Comparison of ENCODE assay signal across 15 cellular contexts in the genomic region with DNA sequence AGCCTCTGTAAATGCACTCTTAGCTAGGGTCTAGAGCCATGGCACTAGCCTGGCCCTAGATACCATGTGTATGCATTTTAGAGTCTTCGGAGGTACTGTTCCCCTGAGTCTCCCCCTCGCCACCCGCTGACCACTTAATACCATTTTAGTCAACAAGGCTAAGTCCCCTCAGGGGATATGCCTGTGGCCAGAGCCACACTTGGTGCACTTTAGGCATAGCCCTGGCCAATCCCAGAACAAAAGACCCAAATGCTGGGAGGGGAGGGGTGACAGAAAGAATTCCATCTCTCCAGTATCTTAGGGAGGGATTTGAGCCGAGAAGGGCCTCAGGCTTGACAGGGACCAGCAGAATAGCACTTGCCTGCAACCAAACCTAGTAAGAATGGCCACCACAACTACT. TPM values are rescaled to one million over a fixed set of nuclear protein-coding genes. Genes with fewer than 3 reads are reported as not detected.
A peak's percentile ranks its signal among the peaks of the same experiment; 100 is the strongest.
DNase-seq lines count a peak whose midpoint lies in the region; ATAC-seq, FAIRE-seq and TF ChIP-seq lines count a peak whose summit lies in the region.
"Had no signal": no experiment of that assay in that cellular context is flagged by ENCODE, and none has a peak within 500 bp of the region (broad histone marks: within the 10 kb centered on the region; RNA-seq: fewer than 3 reads in every experiment).

No MANE protein-coding gene starts in this region.

- no peak overlapping the region for H3K14ac ChIP-seq in H1 (ENCODE audit: insufficient read length)

- H4K5ac ChIP-seq in H1 (ENCODE audit: insufficient read length, low read depth, low read length): no peak overlapping the region

- H3K27ac Mint-ChIP-seq in activated naive CD4-positive, alpha-beta T cell treated with anti-CD3 and anti-CD28 coated beads, Interleukin-2, amount 10 ng/mL, durations not matched to agents 7 days and 5 days: no peak overlapping the region
- no peak overlapping the region for H3K27ac Mint-ChIP-seq in activated naive CD4-positive, alpha-beta T cell treated with anti-CD3 and anti-CD28 coated beads, Interleukin-2, amount 50 U/mL, for 72 hours
- no peak overlapping the region for H3K27ac Mint-ChIP-seq in stimulated activated effector memory CD8-positive, alpha-beta T cell treated with anti-CD3 and anti-CD28 coated beads, Interleukin-12 subunit alpha, Interleukin-12 subunit beta, amount 100 ng/mL, for 72 hours

- no peak overlapping the region for H2AFZ ChIP-seq in H1 (ENCODE audit: low read length)

- no peak for TF ChIP-seq CTCF in H1 (IDR thresholded peaks at IDR 0.05; ENCODE audit: control extremely low read depth in 1 of 3, insufficient read depth in 1 of 3, low read depth in 1 of 3, low read length in 3 of 3)

- H3K9me3 ChIP-seq in KOPT-K1 (ENCODE audit: insufficient read depth, low read length, poor library complexity, severe bottlenecking) (no peaks in the 10 kb centered on the region), H1 (ENCODE audit: insufficient read depth in 2 of 2, low read depth in 1 of 2, low read length in 1 of 2) (no peaks in the 10 kb centered on the region)
- H3K9me3 ChIP-seq: esophagus squamous epithelium, right atrium auricular region, uterus had no signal

- H4K20me1 ChIP-seq in H1 (replicated peaks in 1 of 2; ENCODE audit: control insufficient read depth in 1 of 2, insufficient read depth in 2 of 2, low read length in 2 of 2): no peaks in the 10 kb centered on the region

- peak; percentile 78 for FAIRE-seq in H1 (lab: Jason Lieb, UNC)

- no peak overlapping the region for H3K18ac ChIP-seq in H1 (ENCODE audit: extremely low read depth, low read length)

- H3K4me2 ChIP-seq in H1 (ENCODE audit: insufficient read depth in 1 of 2, low read depth in 2 of 2, low read length in 2 of 2): peak overlapping the region; percentile 69 to 88

- no peak overlapping the region for H3K23ac ChIP-seq in H1 (ENCODE audit: insufficient read length)

- peaks cover 36% of the 10 kb centered on the region for H3K4me1 Mint-ChIP-seq in activated naive CD4-positive, alpha-beta T cell treated with anti-CD3 and anti-CD28 coated beads, Interleukin-2, amount 10 ng/mL, durations not matched to agents 7 days and 5 days
- peaks cover 17% of the 10 kb centered on the region for H3K4me1 Mint-ChIP-seq in stimulated activated effector memory CD8-positive, alpha-beta T cell treated with anti-CD3 and anti-CD28 coated beads, Interleukin-12 subunit alpha, Interleukin-12 subunit beta, amount 100 ng/mL, for 72 hours

- no peak for TF ChIP-seq EP300 in H1 (IDR thresholded peaks at IDR 0.05; ENCODE audit: borderline replicate concordance in 1 of 2, low read depth in 2 of 2, low read length in 2 of 2)

- POLR2A ChIA-PET in H1 (lab: Charles Lee; ENCODE audit: partially characterized antibody): interaction anchor here (1.1 to 1.5 kb wide), 3 partner anchors 19 to 23 kb away, joined by 3 to 8 read pairs (median 4); no protein-coding TSS in a partner anchor

- peaks cover 2% of the 10 kb centered on the region for H3K36me3 Mint-ChIP-seq in activated naive CD4-positive, alpha-beta T cell treated with anti-CD3 and anti-CD28 coated beads, Interleukin-2, amount 10 ng/mL, durations not matched to agents 7 days and 5 days
- H3K36me3 Mint-ChIP-seq in activated naive CD4-positive, alpha-beta T cell treated with anti-CD3 and anti-CD28 coated beads, Interleukin-2, amount 50 U/mL, for 72 hours: no peaks in the 10 kb centered on the region
- peaks cover 7% of the 10 kb centered on the region for H3K36me3 Mint-ChIP-seq in stimulated activated effector memory CD8-positive, alpha-beta T cell treated with anti-CD3 and anti-CD28 coated beads, Interleukin-12 subunit alpha, Interleukin-12 subunit beta, amount 100 ng/mL, for 72 hours

- no peak for TF ChIP-seq RAD21 in H1 (IDR thresholded peaks at IDR 0.05 in 1 of 2, conservative IDR thresholded peaks at IDR 0.05 in 1 of 2; ENCODE audit: low read depth in 2 of 2, low read length in 2 of 2)

- H3K79me1 ChIP-seq in H1 (ENCODE audit: low read depth, low read length): no peaks in the 10 kb centered on the region

- CTCF ChIA-PET in activated naive CD4-positive, alpha-beta T cell treated with anti-CD3 and anti-CD28 coated beads, Interleukin-2, amount 10 ng/mL, durations not matched to agents 7 days and 5 days (lab: Charles Lee): no interaction called here
- CTCF ChIA-PET in H1 (lab: Charles Lee; ENCODE audit: partially characterized antibody): interaction anchor here (0.8 to 0.9 kb wide), 2 partner anchors 27 to 158 kb away, joined by 3 read pairs; no protein-coding TSS in a partner anchor

- no peaks in the 10 kb centered on the region for H3K36me3 ChIP-seq in KOPT-K1 (ENCODE audit: insufficient read depth, low read length)
- H3K36me3 ChIP-seq in H1 (ENCODE audit: control insufficient read depth in 2 of 4, insufficient read depth in 4 of 4, low read length in 3 of 4): no peaks in the 10 kb centered on the region
- H3K36me3 ChIP-seq: esophagus squamous epithelium, right atrium auricular region, uterus had no signal

- H2BK12ac ChIP-seq in H1 (ENCODE audit: low read depth, low read length): no peak overlapping the region

- H3K4me3 ChIP-seq in H1 (ENCODE audit: extremely low read depth in 1 of 4, insufficient read depth in 2 of 4, low read depth in 3 of 4, low read length in 4 of 4): peak overlapping the region in 3 of 4 experiments; percentile 30 to 64 (median 31); a peak in 5 of 8 replicates
- H3K4me3 ChIP-seq: lung had no signal

- no peak overlapping the region for H3K9ac ChIP-seq in H1 (replicated peaks in 1 of 4; ENCODE audit: extremely low read depth in 1 of 4, low read depth in 3 of 4, low read length in 3 of 4)

- no peak overlapping the region for H3K4ac ChIP-seq in H1 (replicated peaks; ENCODE audit: insufficient read length, low read depth, low read length)

- no peak overlapping the region for H2AK5ac ChIP-seq in H1 (ENCODE audit: low read depth, low read length)

- H2BK120ac ChIP-seq in H1 (replicated peaks; ENCODE audit: low read depth, low read length): no peak overlapping the region

- H3K27ac ChIP-seq in KOPT-K1 (ENCODE audit: low read depth, low read length, poor library complexity, severe bottlenecking) (peak overlapping the region; percentile 94), H1 (ENCODE audit: low read depth, low read length) (no peak overlapping the region)
- H3K27ac ChIP-seq: esophagus squamous epithelium, right atrium auricular region, uterus had no signal

- H2BK5ac ChIP-seq in H1 (ENCODE audit: low read depth, low read length): no peak overlapping the region

- no peak overlapping the region for H4K8ac ChIP-seq in H1 (ENCODE audit: extremely low read depth, insufficient read depth, low read length)

- 5% methylated on average over 3 of the region's 4 CpGs; no CpG with 5 or more reads in 1 of the 2 experiments for WGBS in H1 (ENCODE audit: extremely low coverage in 1 of 2, insufficient coverage in 1 of 2, insufficient read length in 1 of 2, insufficient replicate concordance in 2 of 2, low coverage in 1 of 2, low lambda C conversion rate in 2 of 2, missing lambda C conversion rate in 1 of 2), 2 experiments

- TF ChIP-seq POLR2A in H1 (IDR thresholded peaks at IDR 0.05; ENCODE audit: control extremely low read depth in 1 of 2, low read depth in 2 of 2, low read length in 2 of 2): no peak

- peaks cover 0 to 23% (median 9%) of the 10 kb centered on the region in 4 experiments for H3K4me1 ChIP-seq in H1 (replicated peaks in 1 of 4; ENCODE audit: control insufficient read depth in 3 of 4, insufficient read depth in 4 of 4, low read length in 3 of 4)
- H3K4me1 ChIP-seq: uterus had no signal

- peak overlapping the region; percentile 79 for H3K4me3 Mint-ChIP-seq in activated naive CD4-positive, alpha-beta T cell treated with anti-CD3 and anti-CD28 coated beads, Interleukin-2, amount 10 ng/mL, durations not matched to agents 7 days and 5 days
- H3K4me3 Mint-ChIP-seq in stimulated activated effector memory CD8-positive, alpha-beta T cell treated with anti-CD3 and anti-CD28 coated beads, Interleukin-12 subunit alpha, Interleukin-12 subunit beta, amount 100 ng/mL, for 72 hours: peak overlapping the region; percentile 78

- no peak overlapping the region for H3K56ac ChIP-seq in H1 (replicated peaks; ENCODE audit: insufficient read length, low read depth, low read length)

- peaks cover 29 to 61% (median 46%) of the 10 kb centered on the region in 4 experiments for H3K27me3 ChIP-seq in H1 (replicated peaks in 1 of 4; ENCODE audit: control insufficient read depth in 3 of 4, extremely low read depth in 1 of 4, insufficient read depth in 3 of 4, low read length in 3 of 4)
- H3K27me3 ChIP-seq: esophagus squamous epithelium, right atrium auricular region, uterus had no signal

- H3K9me3 Mint-ChIP-seq in activated naive CD4-positive, alpha-beta T cell treated with anti-CD3 and anti-CD28 coated beads, Interleukin-2, amount 10 ng/mL, durations not matched to agents 7 days and 5 days: no peaks in the 10 kb centered on the region
- no peaks in the 10 kb centered on the region for H3K9me3 Mint-ChIP-seq in activated naive CD4-positive, alpha-beta T cell treated with anti-CD3 and anti-CD28 coated beads, Interleukin-2, amount 50 U/mL, for 72 hours
- H3K9me3 Mint-ChIP-seq in stimulated activated effector memory CD8-positive, alpha-beta T cell treated with anti-CD3 and anti-CD28 coated beads, Interleukin-12 subunit alpha, Interleukin-12 subunit beta, amount 100 ng/mL, for 72 hours: no peaks in the 10 kb centered on the region

- peaks cover 40% of the 10 kb centered on the region for H3K27me3 Mint-ChIP-seq in activated naive CD4-positive, alpha-beta T cell treated with anti-CD3 and anti-CD28 coated beads, Interleukin-2, amount 10 ng/mL, durations not matched to agents 7 days and 5 days

- no peak for DNase-seq in activated naive CD4-positive, alpha-beta T cell treated with anti-CD3 and anti-CD28 coated beads, Interleukin-2, amount 10 ng/mL, durations not matched to agents 7 days and 5 days
- no peak for DNase-seq in activated naive CD4-positive, alpha-beta T cell treated with anti-CD3 and anti-CD28 coated beads, Interleukin-2, amount 50 U/mL, for 72 hours (ENCODE audit: low spot score in 2 of 2)
- DNase-seq in H1 (ENCODE audit: low read depth in 1 of 2, low spot score in 2 of 2) (no peak), NCI-H524 (lab: John Stamatoyannopoulos, UW) (no peak)
- no peak for DNase-seq in stimulated activated effector memory CD8-positive, alpha-beta T cell treated with anti-CD3 and anti-CD28 coated beads, Interleukin-12 subunit alpha, Interleukin-12 subunit beta, amount 100 ng/mL, for 72 hours (ENCODE audit: low spot score in 2 of 2)
- DNase-seq in activated CD4-positive, CD25-positive, alpha-beta regulatory T cell treated with anti-CD3 and anti-CD28 coated beads, Interleukin-2, amount 50 U/mL, for 72 hours: no peak
- DNase-seq: activated naive CD4-positive, alpha-beta T cell treated with Interleukin-2 at 50 U/mL for 16 hours; esophagus squamous epithelium; glutamatergic neuron; NCI-H1436 had no signal

- no peak for ATAC-seq in activated naive CD4-positive, alpha-beta T cell treated with anti-CD3 and anti-CD28 coated beads, Interleukin-2, amount 50 U/mL, for 72 hours
- ATAC-seq in stimulated activated effector memory CD8-positive, alpha-beta T cell treated with anti-CD3 and anti-CD28 coated beads, Interleukin-12 subunit alpha, Interleukin-12 subunit beta, amount 100 ng/mL, for 72 hours: no peak
- no peak for ATAC-seq in GM21576 (IDR thresholded peaks at IDR 0.05; ENCODE audit: unreplicated experiment)

- H4K91ac ChIP-seq in H1 (replicated peaks; ENCODE audit: insufficient read length, low read length): no peak overlapping the region

- H2BK15ac ChIP-seq in H1 (ENCODE audit: low read length): no peak overlapping the region

- no peaks in the 10 kb centered on the region for H3K79me2 ChIP-seq in H1 (ENCODE audit: control insufficient read depth in 1 of 2, insufficient read depth in 2 of 2, low read length in 2 of 2)

- peaks cover 9% of the 10 kb centered on the region; the same call in 1 of the 2 replicates for H3K23me2 ChIP-seq in H1 (ENCODE audit: low read depth, low read length)

- H2BK20ac ChIP-seq in H1 (ENCODE audit: low read length): no peak overlapping the region

RNA-seq across cellular contexts. Expression of gene BCORL1, which starts 28.6 kb away (rescaled TPM):
- 10 to 100 TPM in 1 of 2 donors, 1 to 10 TPM in 1; 5.9 to 10.0 TPM for total RNA-seq in activated naive CD4-positive, alpha-beta T cell treated with anti-CD3 and anti-CD28 coated beads, Interleukin-2, amount 50 U/mL, for 72 hours
- 6.2 and 9.0 TPM in 2 replicates for total RNA-seq in H1 (2021; fragmentation: NEBNext Ultra II Directional; extraction: Animal tissue kit (Norgen Biotek cat#: 25700))
- 1.4 and 1.9 TPM in 2 replicates for polyA plus RNA-seq in H1 (2011; rRNA removed)
- polyA plus RNA-seq in H1 (2011; cell fraction: cytosol; rRNA removed): 0.72 TPM
- 2.2 TPM for polyA plus RNA-seq in H1 (2011; cell fraction: nucleus; rRNA removed)
- polyA plus RNA-seq in H1 (2012, experiment 1 of 2): 4.8 to 6.0 TPM (median 5.2 TPM) in 4 replicates
- polyA plus RNA-seq in H1 (2012, experiment 2 of 2): 4.5 TPM
- 1.8 TPM for polyA plus RNA-seq in H1 (2013, experiment 1 of 2)
- 1.8 TPM for polyA plus RNA-seq in H1 (2013, experiment 2 of 2)
- 1.7 and 1.9 TPM in 2 replicates for polyA minus RNA-seq in H1 (2011; rRNA and poly(A)+ RNA removed)
- 3.3 TPM for polyA minus RNA-seq in H1 (2011; cell fraction: cytosol; rRNA and poly(A)+ RNA removed)
- polyA minus RNA-seq in H1 (2011; cell fraction: nucleus; rRNA and poly(A)+ RNA removed): 2.1 TPM

RNA-seq across cellular contexts. Expression of gene UTP14A, which starts 47.9 kb away (rescaled TPM):
- 10 to 100 TPM; 17.4 to 29.3 TPM for total RNA-seq in activated naive CD4-positive, alpha-beta T cell treated with anti-CD3 and anti-CD28 coated beads, Interleukin-2, amount 50 U/mL, for 72 hours
- total RNA-seq in H1 (2021; fragmentation: NEBNext Ultra II Directional; extraction: Animal tissue kit (Norgen Biotek cat#: 25700)): 24.0 and 25.7 TPM in 2 replicates
- 3.5 and 4.5 TPM in 2 replicates for polyA plus RNA-seq in H1 (2011; rRNA removed)
- polyA plus RNA-seq in H1 (2011; cell fraction: cytosol; rRNA removed): 10.6 TPM
- 7.8 TPM for polyA plus RNA-seq in H1 (2011; cell fraction: nucleus; rRNA removed)
- polyA plus RNA-seq in H1 (2012, experiment 1 of 2): 17.3 to 24.6 TPM (median 19.5 TPM) in 4 replicates
- 3.3 TPM for polyA plus RNA-seq in H1 (2012, experiment 2 of 2)
- 20.7 TPM for polyA plus RNA-seq in H1 (2013, experiment 1 of 2)
- polyA plus RNA-seq in H1 (2013, experiment 2 of 2): 18.6 TPM
- polyA minus RNA-seq in H1 (2011; rRNA and poly(A)+ RNA removed): 5.5 and 7.8 TPM in 2 replicates
- 8.4 TPM for polyA minus RNA-seq in H1 (2011; cell fraction: cytosol; rRNA and poly(A)+ RNA removed)
- polyA minus RNA-seq in H1 (2011; cell fraction: nucleus; rRNA and poly(A)+ RNA removed): 7.7 TPM
